Comparison of ENCODE assay signal across 8 cellular contexts in genomic region chr16:66894948-66895696, GRCh38. TPM values are rescaled to one million over a fixed set of nuclear protein-coding genes. Genes with fewer than 3 reads are reported as not detected.
DNase-seq lines count a peak whose midpoint lies in the region; ATAC-seq, FAIRE-seq and TF ChIP-seq lines count a peak whose summit lies in the region.

No MANE protein-coding gene starts in this region.

- H3K4me1 ChIP-seq in keratinocyte (ENCODE audit: control insufficient read depth, extremely low read depth, insufficient read depth, low read length), result peaks cover 23% of the 10 kb centered on the region

- dilution Hi-C loops in keratinocyte (cut with MboI; ENCODE audit: extremely low pct_ligation_motif_present, low sequenced_read_pairs), result no loop called here

- FAIRE-seq in bronchial epithelial cell (lab: Jason Lieb, UNC), result peak; percentile 58
- peak; percentile 61 for FAIRE-seq in keratinocyte (lab: Jason Lieb, UNC)

- H3K79me2 ChIP-seq in keratinocyte (ENCODE audit: control insufficient read depth, insufficient read depth, low read length), result no peaks in the 10 kb centered on the region

- DNase-seq in CD1c-positive myeloid dendritic cell (ENCODE audit: extremely low spot score), result peak; percentile 71
- DNase-seq in NCI-H1694 (lab: John Stamatoyannopoulos, UW), result peak; percentile 60
- DNase-seq in UCSD-AML1 (lab: John Stamatoyannopoulos, UW; ENCODE audit: unreplicated experiment), result peak; percentile 64
- DNase-seq in bronchial epithelial cell (ENCODE audit: low read depth), result peak; percentile 62
- DNase-seq in keratinocyte (ENCODE audit: low read depth, low spot score), result no peak
- DNase-seq in stimulated activated CD4-positive, alpha-beta T cell treated with anti-CD3 and anti-CD28 coated beads, Interleukin-2, amount 100 ng/mL, for 24 hours, result peak; percentile 58 to 61

- peak; percentile 98 for TF ChIP-seq CTCF in bronchial epithelial cell (IDR thresholded peaks at IDR 0.05; ENCODE audit: insufficient read depth, low read length, severe bottlenecking)
- peak; percentile 92 to 99 (median 95) for TF ChIP-seq CTCF in keratinocyte (optimal IDR thresholded peaks at IDR 0.05 in 1 of 3, IDR thresholded peaks at IDR 0.05 in 1 of 3, conservative IDR thresholded peaks at IDR 0.05 in 1 of 3; ENCODE audit: extremely low read depth in 1 of 3, insufficient read depth in 2 of 3, low read length in 3 of 3)

- no peak overlapping the region for H3K27ac ChIP-seq in keratinocyte (ENCODE audit: control insufficient read depth, insufficient read depth, low read length)

- H3K4me2 ChIP-seq in keratinocyte (ENCODE audit: control insufficient read depth, extremely low read depth, insufficient read depth, low read depth, low read length), result no peak overlapping the region

- no peak overlapping the region for H2AFZ ChIP-seq in keratinocyte (ENCODE audit: control insufficient read depth, low read length)

- H3K9me1 ChIP-seq in keratinocyte (ENCODE audit: control insufficient read depth, extremely low read depth, insufficient read depth, low read length), result no peaks in the 10 kb centered on the region

- H3K9me3 ChIP-seq in keratinocyte (ENCODE audit: control insufficient read depth, low read depth, low read length), result no peaks in the 10 kb centered on the region

- no peak overlapping the region for H3K4me3 ChIP-seq in bronchial epithelial cell (ENCODE audit: low read depth, low read length)
- no peak overlapping the region for H3K4me3 ChIP-seq in keratinocyte (ENCODE audit: control insufficient read depth in 2 of 3, extremely low read depth in 1 of 3, insufficient read depth in 2 of 3, low read depth in 1 of 3, low read length in 3 of 3)

- peaks cover 2% of the 10 kb centered on the region for H4K20me1 ChIP-seq in keratinocyte (ENCODE audit: control insufficient read depth, extremely low read depth, insufficient read depth, low read length)

- H3K9ac ChIP-seq in keratinocyte (ENCODE audit: control insufficient read depth, extremely low read depth, insufficient read depth, low read length), result no peak overlapping the region

- no peaks in the 10 kb centered on the region for H3K36me3 ChIP-seq in bronchial epithelial cell (ENCODE audit: control insufficient read depth, insufficient read depth, low read length)
- peaks cover 0 to 1% of the 10 kb centered on the region in 2 experiments for H3K36me3 ChIP-seq in keratinocyte (ENCODE audit: control insufficient read depth in 2 of 2, extremely low read depth in 1 of 2, insufficient read depth in 2 of 2, low read length in 2 of 2)

- H3K27me3 ChIP-seq in bronchial epithelial cell (ENCODE audit: control insufficient read depth, insufficient read depth, low read length) (no peaks in the 10 kb centered on the region), keratinocyte (ENCODE audit: control insufficient read depth, extremely low read depth, insufficient read depth, low read length) (no peaks in the 10 kb centered on the region)

- ATAC-seq in GM19468 (IDR thresholded peaks at IDR 0.05; ENCODE audit: extremely low read depth, unreplicated experiment), result peak; percentile 66
- ATAC-seq in HG03139 (IDR thresholded peaks at IDR 0.05; ENCODE audit: unreplicated experiment), result no peak

RNA-seq across cellular contexts. Expression of gene PDP2, which starts 14.8 kb away (rescaled TPM):
- 6.3 and 9.0 TPM in 2 replicates for total RNA-seq in bronchial epithelial cell
- 16.5 to 18.5 TPM (median 17.3 TPM) in 3 replicates for polyA plus RNA-seq in keratinocyte
- polyA plus RNA-seq in keratinocyte (2011; ENCODE audit: low read depth), result 3.3 TPM
- 7.0 and 12.8 TPM in 2 replicates for polyA plus RNA-seq in keratinocyte (2011; cell fraction: cytosol; rRNA removed)
- polyA plus RNA-seq in keratinocyte (2011; cell fraction: nucleus; rRNA removed), result 19.5 and 20.4 TPM in 2 replicates
- 6.8 and 10.6 TPM in 2 replicates for polyA plus RNA-seq in keratinocyte (2012; ENCODE audit: low replicate concordance)
- 43.5 to 49.3 TPM (median 44.3 TPM) in 3 replicates for polyA minus RNA-seq in keratinocyte
- 16.9 TPM for polyA minus RNA-seq in keratinocyte (2011; cell fraction: cytosol; rRNA and poly(A)+ RNA removed)
- polyA minus RNA-seq in keratinocyte (2011; cell fraction: nucleus; rRNA and poly(A)+ RNA removed), result 22.5 and 28.0 TPM in 2 replicates

RNA-seq across cellular contexts. Expression of gene CDH16, which starts 23.6 kb away (rescaled TPM):
- 1.8 and 5.8 TPM in 2 replicates for total RNA-seq in bronchial epithelial cell
- 0.16 to 2.1 TPM (median 0.45 TPM) in 3 replicates for polyA plus RNA-seq in keratinocyte
- polyA plus RNA-seq in keratinocyte (2011; ENCODE audit: low read depth), result 0.44 TPM
- polyA plus RNA-seq in keratinocyte (2011; cell fraction: cytosol; rRNA removed), result 0.50 and 0.60 TPM in 2 replicates
- 0.33 and 0.49 TPM in 2 replicates for polyA plus RNA-seq in keratinocyte (2011; cell fraction: nucleus; rRNA removed)
- 0.39 and 3.9 TPM in 2 replicates for polyA plus RNA-seq in keratinocyte (2012; ENCODE audit: low replicate concordance)
- polyA minus RNA-seq in keratinocyte, result 0.33 to 1.6 TPM (median 0.35 TPM) in 3 replicates
- polyA minus RNA-seq in keratinocyte (2011; cell fraction: cytosol; rRNA and poly(A)+ RNA removed), result 1.2 TPM
- polyA minus RNA-seq in keratinocyte (2011; cell fraction: nucleus; rRNA and poly(A)+ RNA removed), result 0.32 TPM in 1 of 2 replicates, not detected in the other

RNA-seq across cellular contexts. Expression of gene RRAD, which starts 30.2 kb away (rescaled TPM):
- total RNA-seq in bronchial epithelial cell, result 75.0 and 130 TPM in 2 replicates
- 0.67 to 12.8 TPM (median 2.7 TPM) in 3 replicates for polyA plus RNA-seq in keratinocyte
- 68.6 TPM for polyA plus RNA-seq in keratinocyte (2011; ENCODE audit: low read depth)
- 1.8 and 2.3 TPM in 2 replicates for polyA plus RNA-seq in keratinocyte (2011; cell fraction: cytosol; rRNA removed)
- polyA plus RNA-seq in keratinocyte (2011; cell fraction: nucleus; rRNA removed), result 3.3 and 5.0 TPM in 2 replicates
- 1.3 and 29.5 TPM in 2 replicates for polyA plus RNA-seq in keratinocyte (2012; ENCODE audit: low replicate concordance)
- polyA minus RNA-seq in keratinocyte, result 0.33 to 4.6 TPM (median 1.2 TPM) in 3 replicates
- 3.8 TPM for polyA minus RNA-seq in keratinocyte (2011; cell fraction: cytosol; rRNA and poly(A)+ RNA removed)
- polyA minus RNA-seq in keratinocyte (2011; cell fraction: nucleus; rRNA and poly(A)+ RNA removed), result 3.2 and 5.4 TPM in 2 replicates

RNA-seq across cellular contexts. Expression of gene CIAO2B, which starts 39.1 kb away (rescaled TPM):
- total RNA-seq in bronchial epithelial cell, result 227 and 333 TPM in 2 replicates
- polyA plus RNA-seq in keratinocyte, result 99.6 to 149 TPM (median 105 TPM) in 3 replicates
- polyA plus RNA-seq in keratinocyte (2011; ENCODE audit: low read depth), result 42.6 TPM
- 79.5 and 85.2 TPM in 2 replicates for polyA plus RNA-seq in keratinocyte (2011; cell fraction: cytosol; rRNA removed)
- polyA plus RNA-seq in keratinocyte (2011; cell fraction: nucleus; rRNA removed), result 47.0 and 59.8 TPM in 2 replicates
- polyA plus RNA-seq in keratinocyte (2012; ENCODE audit: low replicate concordance), result 126 and 200 TPM in 2 replicates
- polyA minus RNA-seq in keratinocyte, result 117 to 140 TPM (median 117 TPM) in 3 replicates
- 115 TPM for polyA minus RNA-seq in keratinocyte (2011; cell fraction: cytosol; rRNA and poly(A)+ RNA removed)
- 10.9 and 17.1 TPM in 2 replicates for polyA minus RNA-seq in keratinocyte (2011; cell fraction: nucleus; rRNA and poly(A)+ RNA removed)

RNA-seq across cellular contexts. Expression of gene CES2, which starts 40.2 kb away (rescaled TPM):
- total RNA-seq in bronchial epithelial cell, result 78.2 and 434 TPM in 2 replicates
- 37.5 to 93.4 TPM (median 41.6 TPM) in 3 replicates for polyA plus RNA-seq in keratinocyte
- 52.3 TPM for polyA plus RNA-seq in keratinocyte (2011; ENCODE audit: low read depth)
- 25.3 and 38.7 TPM in 2 replicates for polyA plus RNA-seq in keratinocyte (2011; cell fraction: cytosol; rRNA removed)
- polyA plus RNA-seq in keratinocyte (2011; cell fraction: nucleus; rRNA removed), result 87.7 and 87.8 TPM in 2 replicates
- polyA plus RNA-seq in keratinocyte (2012; ENCODE audit: low replicate concordance), result 35.9 and 108 TPM in 2 replicates
- polyA minus RNA-seq in keratinocyte, result 40.6 to 65.9 TPM (median 45.8 TPM) in 3 replicates
- 83.6 TPM for polyA minus RNA-seq in keratinocyte (2011; cell fraction: cytosol; rRNA and poly(A)+ RNA removed)
- 65.7 and 100 TPM in 2 replicates for polyA minus RNA-seq in keratinocyte (2011; cell fraction: nucleus; rRNA and poly(A)+ RNA removed)
